In the genomic region with DNA sequence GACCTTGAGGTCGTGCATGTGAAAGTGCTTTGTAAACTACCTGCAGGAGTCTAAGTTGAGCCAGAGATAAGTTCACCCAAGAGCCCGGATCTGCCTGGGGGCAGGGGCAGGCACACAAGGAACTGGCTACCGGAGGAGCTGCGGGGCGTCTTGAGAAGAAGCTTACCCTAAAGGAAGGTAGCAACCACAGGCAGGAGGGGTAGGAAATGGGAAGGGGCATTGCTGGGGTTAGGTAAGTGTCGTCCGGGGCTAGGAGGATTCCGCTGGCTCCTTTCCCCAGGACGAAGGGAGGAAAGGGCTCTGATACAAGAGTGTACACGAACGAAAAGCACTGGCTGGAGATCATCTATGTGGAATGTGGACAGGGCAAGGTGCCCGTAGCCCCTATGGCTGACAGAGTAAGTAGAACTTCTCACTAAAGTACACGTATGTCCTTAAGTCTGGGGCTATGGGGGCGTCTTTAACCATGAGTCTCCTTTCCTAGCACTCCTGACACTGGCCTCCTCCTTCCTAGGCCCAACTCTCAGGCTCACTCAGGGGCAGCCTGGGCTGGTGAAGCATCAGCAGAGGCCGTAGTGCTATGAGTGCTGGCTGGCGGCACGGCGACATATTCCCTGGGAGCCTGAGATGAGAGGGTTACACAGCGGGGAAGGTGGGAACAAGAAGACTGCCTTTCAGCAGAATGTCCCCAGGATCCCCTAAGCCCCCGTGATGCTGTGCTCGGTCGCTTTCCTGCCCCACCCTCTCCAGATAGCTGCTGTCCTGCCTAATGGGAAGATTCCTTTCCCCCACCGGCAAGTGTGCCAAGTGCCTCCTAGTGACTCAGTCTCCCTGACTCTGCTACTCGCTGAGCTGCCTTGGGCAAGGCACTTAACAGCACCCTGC, we compare ENCODE assay signal across 14 cellular contexts. TPM values are rescaled to one million over a fixed set of nuclear protein-coding genes. Genes with fewer than 3 reads are reported as not detected.
A peak's percentile ranks its signal among the peaks of the same experiment; 100 is the strongest.
DNase-seq lines count a peak whose midpoint lies in the region; ATAC-seq and TF ChIP-seq lines count a peak whose summit lies in the region.
"Had no signal": no experiment of that assay in that cellular context is flagged by ENCODE, and none has a peak within 500 bp of the region (broad histone marks: within the 10 kb centered on the region; RNA-seq: fewer than 3 reads in every experiment).

No MANE protein-coding gene starts in this region.

- H3K9me3 ChIP-seq in mammary epithelial cell (replicated peaks; ENCODE audit: insufficient read depth, low read length) (peaks cover 3% of the 10 kb centered on the region), breast epithelium (no peaks in the 10 kb centered on the region), esophagus muscularis mucosa (peaks cover 0 to 4% (median 0%) of the 10 kb centered on the region in 4 donors)

- H3K4me3 ChIP-seq in mammary epithelial cell (replicated peaks in 1 of 3; ENCODE audit: insufficient read depth in 1 of 3, low read depth in 2 of 3, low read length in 3 of 3) (no peak overlapping the region), breast epithelium (no peak overlapping the region), esophagus muscularis mucosa (no peak overlapping the region)
- H3K4me3 ChIP-seq: BLaER1 treated with 17β-estradiol and CSF1 and Interleukin-3, amounts not matched to agents 10 nM and 100 nM had no signal

- no peak for TF ChIP-seq POLR2A in breast epithelium (IDR thresholded peaks at IDR 0.05)
- no peak for TF ChIP-seq POLR2A in esophagus muscularis mucosa (IDR thresholded peaks at IDR 0.05; ENCODE audit: low read depth)

- H3K27ac ChIP-seq in mammary epithelial cell (ENCODE audit: insufficient read depth, low read depth, low read length), result no peak overlapping the region
- H3K27ac ChIP-seq in breast epithelium, result no peak overlapping the region
- no peak overlapping the region for H3K27ac ChIP-seq in esophagus muscularis mucosa (replicated peaks in 1 of 4)
- H3K27ac ChIP-seq: BLaER1 treated with 17β-estradiol and CSF1 and Interleukin-3, amounts not matched to agents 10 nM and 100 nM had no signal

- ATAC-seq in omental fat pad (ENCODE audit: low FRiP score) (peak; percentile 64), HG03175 (IDR thresholded peaks at IDR 0.05; ENCODE audit: unreplicated experiment) (no peak)
- ATAC-seq: HCT116 had no signal

- H2AFZ ChIP-seq in mammary epithelial cell (ENCODE audit: low read depth, low read length), result peak overlapping the region; percentile 40

- intact Hi-C loops in mammary epithelial cell (cut with micrococcal nuclease) (no loop called here), breast epithelium (cut with DNase I; ENCODE audit: low total_unique reads) (no loop called here), esophagus muscularis mucosa (cut with DNase I) (no loop called here), Calu3 (cut with micrococcal nuclease; ENCODE audit: unreplicated experiment) (no loop called here)

- H3K27ac Mint-ChIP-seq in Calu3 (ENCODE audit: unreplicated experiment), result no peak overlapping the region
- H3K27ac Mint-ChIP-seq: CD4-positive, CD25-positive, alpha-beta regulatory T cell had no signal

- H3K9ac ChIP-seq in mammary epithelial cell (ENCODE audit: insufficient read depth, low read length), result no peak overlapping the region
- H3K9ac ChIP-seq: BLaER1 treated with 17β-estradiol and CSF1 and Interleukin-3, amounts not matched to agents 10 nM and 100 nM had no signal

- BruUV-seq in mammary epithelial cell (replicated peaks; lab: Mats Ljungman, UMichigan), result no TSS peak
- BruUV-seq in Calu3 (replicated peaks; lab: Mats Ljungman, UMichigan), result no TSS peak

- no peak for TF ChIP-seq EP300 in esophagus muscularis mucosa (IDR thresholded peaks at IDR 0.05)

- TF ChIP-seq CTCF in mammary epithelial cell (conservative IDR thresholded peaks at IDR 0.05 in 1 of 2, IDR thresholded peaks at IDR 0.05 in 1 of 2; ENCODE audit: extremely low read depth in 1 of 2, insufficient read depth in 1 of 2, low read depth in 1 of 2, low read length in 2 of 2) (no peak), breast epithelium (IDR thresholded peaks at IDR 0.05) (no peak), esophagus muscularis mucosa (IDR thresholded peaks at IDR 0.05) (no peak), omental fat pad (IDR thresholded peaks at IDR 0.05) (no peak), Calu3 (IDR thresholded peaks at IDR 0.05; ENCODE audit: unreplicated experiment) (no peak)

- WGBS in mammary epithelial cell (ENCODE audit: low coverage, missing lambda C conversion rate), result 49% methylated on average over 16 of the region's 24 CpGs
- WGBS in esophagus muscularis mucosa, result 79% methylated on average over 15 of the region's 24 CpGs

- no peaks in the 10 kb centered on the region for H3K36me3 Mint-ChIP-seq in Calu3 (ENCODE audit: insufficient read depth, unreplicated experiment)
- H3K36me3 Mint-ChIP-seq: CD4-positive, CD25-positive, alpha-beta regulatory T cell had no signal

- in situ Hi-C loops in mammary epithelial cell (cut with MboI; ENCODE audit: low sequenced_read_pairs in 2 of 2), result no loop called here

- H3K4me2 ChIP-seq in mammary epithelial cell (ENCODE audit: insufficient read depth, low read depth, low read length), result peak overlapping the region; percentile 7
- H3K4me2 ChIP-seq: BLaER1 treated with 17β-estradiol and CSF1 and Interleukin-3, amounts not matched to agents 10 nM and 100 nM had no signal

- H3K9me3 Mint-ChIP-seq in Calu3 (ENCODE audit: low read depth, unreplicated experiment), result peaks cover 8% of the 10 kb centered on the region

- no peaks in the 10 kb centered on the region for H3K4me1 Mint-ChIP-seq in Calu3 (ENCODE audit: low read depth, unreplicated experiment)
- H3K4me1 Mint-ChIP-seq: CD4-positive, CD25-positive, alpha-beta regulatory T cell had no signal

- no peaks in the 10 kb centered on the region for H3K4me1 ChIP-seq in mammary epithelial cell (ENCODE audit: insufficient read depth, low read length)
- no peaks in the 10 kb centered on the region for H3K4me1 ChIP-seq in breast epithelium
- no peaks in the 10 kb centered on the region for H3K4me1 ChIP-seq in esophagus muscularis mucosa

- CTCF ChIA-PET in mammary epithelial cell (lab: Charles Lee; ENCODE audit: low non-redundant PET) (no interaction called here), Calu3 (lab: Charles Lee) (no interaction called here)

- dilution Hi-C loops in mammary epithelial cell (cut with HindIII; ENCODE audit: low sequenced_read_pairs), result no loop called here

- DNase-seq in mammary epithelial cell (no peak), breast epithelium (ENCODE audit: low spot score in 2 of 2) (no peak), esophagus muscularis mucosa (ENCODE audit: extremely low spot score) (peak; percentile 88), omental fat pad (ENCODE audit: low spot score) (no peak), Calu3 (no peak), EL (no peak)
- DNase-seq: ACHN; CD4-positive, CD25-positive, alpha-beta regulatory T cell; DMS79; GDM1; IMR-90 had no signal

- H3K27me3 ChIP-seq in mammary epithelial cell (ENCODE audit: insufficient read depth, low read length), result no peaks in the 10 kb centered on the region
- no peaks in the 10 kb centered on the region for H3K27me3 ChIP-seq in breast epithelium
- no peaks in the 10 kb centered on the region for H3K27me3 ChIP-seq in esophagus muscularis mucosa
- H3K27me3 ChIP-seq: BLaER1 treated with 17β-estradiol and CSF1 and Interleukin-3, amounts not matched to agents 10 nM and 100 nM had no signal

- H3K79me2 ChIP-seq in mammary epithelial cell (ENCODE audit: insufficient read depth, low read length), result no peaks in the 10 kb centered on the region

- H3K36me3 ChIP-seq in mammary epithelial cell (ENCODE audit: insufficient read depth, low read length), result no peaks in the 10 kb centered on the region
- H3K36me3 ChIP-seq in breast epithelium, result no peaks in the 10 kb centered on the region
- no peaks in the 10 kb centered on the region for H3K36me3 ChIP-seq in esophagus muscularis mucosa
- H3K36me3 ChIP-seq: BLaER1 treated with 17β-estradiol and CSF1 and Interleukin-3, amounts not matched to agents 10 nM and 100 nM had no signal

- H4K20me1 ChIP-seq in mammary epithelial cell (ENCODE audit: insufficient read depth, low read length), result no peaks in the 10 kb centered on the region
- H4K20me1 ChIP-seq: BLaER1 treated with 17β-estradiol and CSF1 and Interleukin-3, amounts not matched to agents 10 nM and 100 nM had no signal

- H3K27me3 Mint-ChIP-seq in Calu3 (ENCODE audit: unreplicated experiment), result peaks cover 13% of the 10 kb centered on the region

- H3K4me3 Mint-ChIP-seq in Calu3 (ENCODE audit: low read depth, unreplicated experiment), result no peak overlapping the region
- H3K4me3 Mint-ChIP-seq: CD4-positive, CD25-positive, alpha-beta regulatory T cell had no signal

RNA-seq across cellular contexts. Expression of gene GALNT2, which starts 9.1 kb away (rescaled TPM):
- total RNA-seq in mammary epithelial cell, result 100 to 1,000 TPM; 117 to 125 TPM
- polyA plus RNA-seq in mammary epithelial cell, result 93.3 TPM
- 83.5 TPM for polyA minus RNA-seq in mammary epithelial cell
- 10 to 100 TPM; 27.4 to 53.0 (median 42.6) TPM for total RNA-seq in breast epithelium
- total RNA-seq in esophagus muscularis mucosa, result 100 to 1,000 TPM in 3 of 4 donors, 10 to 100 TPM in 1; 89.6 to 145 (median 129) TPM
- total RNA-seq in omental fat pad, result 10 to 100 TPM; 50.7 to 85.0 (median 71.8) TPM
- total RNA-seq in Calu3 (2022), result 136 and 141 TPM in 2 replicates
